Comparison of ENCODE assay signal across 1 cellular context in genomic region chr20:23659989-23660837, GRCh38.
TF ChIP-seq lines count a peak whose summit lies in the region.

No MANE protein-coding gene starts in this region.

TF ChIP-seq in K562, 482 proteins besides CTCF, POLR2A, EP300 and RAD21 (continued from another document and continues in another):
- TF ChIP-seq ZNF407 (IDR thresholded peaks at IDR 0.05; ENCODE audit: low read depth), result 0 out of 2 replicates have a peak, but pooled peaks have one; percentile 26
- TF ChIP-seq ZEB2 (IDR thresholded peaks at IDR 0.05), result no peak
- TF ChIP-seq MAFK (IDR thresholded peaks at IDR 0.05; ENCODE audit: low read length), result no peak
- TF ChIP-seq GABPB2 (CRISPR knock-in tag; conservative IDR thresholded peaks at IDR 0.05), result no peak
- no peak for TF ChIP-seq PRDM10 (IDR thresholded peaks at IDR 0.05; ENCODE audit: partially characterized antibody)
- peak; percentile 52 for TF ChIP-seq ZBTB40 (IDR thresholded peaks at IDR 0.05)
- TF ChIP-seq ZBTB40 (CRISPR knock-in tag; IDR thresholded peaks at IDR 0.05), result no peak
- peak; percentile 71 for TF ChIP-seq RAD51 (IDR thresholded peaks at IDR 0.05; ENCODE audit: borderline replicate concordance, low read depth)
- TF ChIP-seq PYGO2 (tag; IDR thresholded peaks at IDR 0.05), result no peak
- TF ChIP-seq ESRRA (IDR thresholded peaks at IDR 0.05; ENCODE audit: borderline replicate concordance, low read depth), result no peak
- TF ChIP-seq CEBPG (CRISPR knock-in tag; IDR thresholded peaks at IDR 0.05), result no peak
- peak; percentile 75 to 81 for TF ChIP-seq CEBPG (tag; conservative IDR thresholded peaks at IDR 0.05 in 1 of 2, IDR thresholded peaks at IDR 0.05 in 1 of 2)
- TF ChIP-seq SRSF1 (IDR thresholded peaks at IDR 0.05; ENCODE audit: low read depth, low read length), result no peak
- no peak for TF ChIP-seq ELF2 (CRISPR knock-in tag; IDR thresholded peaks at IDR 0.05)
- TF ChIP-seq ZNF589 (CRISPR knock-in tag; IDR thresholded peaks at IDR 0.05; ENCODE audit: low read depth), result no peak
- 0 out of 2 replicates have a peak, but pooled peaks have one; percentile 65 for TF ChIP-seq HBP1 (CRISPR knock-in tag; IDR thresholded peaks at IDR 0.05)
- peak; percentile 40; the same call in 1 of the 2 replicates for TF ChIP-seq TOE1 (IDR thresholded peaks at IDR 0.05; ENCODE audit: borderline replicate concordance)
- no peak for TF ChIP-seq TOE1 (CRISPR knock-in tag; IDR thresholded peaks at IDR 0.05; ENCODE audit: borderline replicate concordance, low read depth)
- TF ChIP-seq NR0B1 (IDR thresholded peaks at IDR 0.05; ENCODE audit: partially characterized antibody), result no peak
- TF ChIP-seq POLR2AphosphoS2 (IDR thresholded peaks at IDR 0.05; ENCODE audit: low read length), result no peak
- no peak for TF ChIP-seq TAF7 (tag; IDR thresholded peaks at IDR 0.05)
- TF ChIP-seq PTBP1 (IDR thresholded peaks at IDR 0.05; ENCODE audit: low read depth, low read length), result no peak
- no peak for TF ChIP-seq FOSL1 (tag; conservative IDR thresholded peaks at IDR 0.05)
- TF ChIP-seq ZBTB26 (CRISPR knock-in tag; IDR thresholded peaks at IDR 0.05), result peak; percentile 63; the same call in 1 of the 2 replicates
- TF ChIP-seq ARID3A (IDR thresholded peaks at IDR 0.05; ENCODE audit: borderline replicate concordance, low read depth, low read length), result no peak
- no peak for TF ChIP-seq HMG20A (CRISPR knock-in tag; conservative IDR thresholded peaks at IDR 0.05)
